18 cellular contexts compared by ENCODE assay signal in the genomic region with DNA sequence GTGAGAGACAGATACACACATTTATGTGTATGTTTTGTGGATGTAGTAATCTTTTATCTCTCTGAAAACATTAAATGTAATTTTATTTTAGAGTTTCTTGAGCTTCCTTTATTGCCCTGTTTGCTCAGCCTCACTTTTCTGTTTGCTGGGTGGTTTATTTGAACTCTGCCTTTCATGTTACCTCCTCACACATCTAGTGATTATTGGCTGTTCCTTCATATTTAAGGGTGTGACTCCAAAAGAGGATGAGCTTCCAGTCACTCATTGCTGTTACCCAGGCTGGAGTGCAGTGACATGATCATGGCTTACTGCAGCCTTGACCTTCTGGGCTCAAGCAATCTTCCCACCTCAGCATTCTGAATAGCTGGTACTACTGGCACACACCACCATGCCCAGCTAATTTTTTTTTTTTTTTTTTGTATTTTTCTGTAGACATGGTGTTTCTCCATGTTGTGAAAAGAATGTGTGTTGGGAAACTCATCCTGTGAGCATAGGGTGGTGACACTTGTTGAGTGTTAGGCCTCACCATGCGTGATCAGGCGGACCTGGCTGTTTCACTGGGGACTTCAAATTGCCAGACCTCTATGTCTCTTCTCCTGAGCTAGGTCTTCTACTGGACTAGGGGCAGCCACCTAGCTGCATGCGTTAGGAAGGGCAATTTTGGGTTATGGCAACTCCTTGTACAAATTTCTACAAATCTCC. TPM values are rescaled to one million over a fixed set of nuclear protein-coding genes. Genes with fewer than 3 reads are reported as not detected.
DNase-seq lines count a peak whose midpoint lies in the region; ATAC-seq and TF ChIP-seq lines count a peak whose summit lies in the region.
"Had no signal": no experiment of that assay in that cellular context is flagged by ENCODE, and none has a peak within 500 bp of the region (broad histone marks: within the 10 kb centered on the region; RNA-seq: fewer than 3 reads in every experiment).

No MANE protein-coding gene starts in this region.

- H3K27me3 ChIP-seq in brain microvascular endothelial cell (replicated peaks) (no peaks in the 10 kb centered on the region), neutrophil (no peaks in the 10 kb centered on the region)
- H3K27me3 ChIP-seq: BE2C had no signal

- no peak overlapping the region for H3K27ac ChIP-seq in brain microvascular endothelial cell
- H3K27ac ChIP-seq in neutrophil: peak overlapping the region; percentile 24
- no peak overlapping the region for H3K27ac ChIP-seq in OCI-LY7 (ENCODE audit: low read depth, low read length, poor library complexity, severe bottlenecking)

- H3K9me3 Mint-ChIP-seq in activated naive CD8-positive, alpha-beta T cell treated with anti-CD3 and anti-CD28 coated beads for 36 hours: no peaks in the 10 kb centered on the region
- H3K9me3 Mint-ChIP-seq in activated naive CD8-positive, alpha-beta T cell treated with anti-CD3 and anti-CD28 coated beads, Interleukin-2, amount 50 U/mL, for 24 hours: no peaks in the 10 kb centered on the region
- H3K9me3 Mint-ChIP-seq: IgD-negative memory B cell had no signal

- peaks cover 9% of the 10 kb centered on the region for H3K36me3 ChIP-seq in brain microvascular endothelial cell (replicated peaks)
- peaks cover 27% of the 10 kb centered on the region for H3K36me3 ChIP-seq in neutrophil
- peaks cover 50% of the 10 kb centered on the region for H3K36me3 ChIP-seq in OCI-LY7 (ENCODE audit: insufficient read depth, low read length)
- H3K36me3 ChIP-seq: BE2C had no signal

- POLR2A ChIA-PET in OCI-LY7 (lab: Charles Lee): interaction anchor here (0.7 kb wide), 1 partner anchor 400 kb away, joined by 3 read pairs; no protein-coding TSS in a partner anchor

- H3K4me1 ChIP-seq in neutrophil (ENCODE audit: control insufficient read depth in 1 of 2, insufficient read depth in 1 of 2, low read depth in 1 of 2, low read length in 1 of 2): peaks cover 9 to 10% of the 10 kb centered on the region in 2 experiments
- no peaks in the 10 kb centered on the region for H3K4me1 ChIP-seq in OCI-LY7 (ENCODE audit: insufficient read depth, low read length, poor library complexity, severe bottlenecking)
- H3K4me1 ChIP-seq: BE2C, Caco-2 had no signal

- no peaks in the 10 kb centered on the region for H3K9me2 ChIP-seq in OCI-LY7 (ENCODE audit: insufficient read depth, low read length)

- peaks cover 11% of the 10 kb centered on the region for H3K36me3 Mint-ChIP-seq in activated naive CD8-positive, alpha-beta T cell treated with anti-CD3 and anti-CD28 coated beads for 36 hours
- peaks cover 30% of the 10 kb centered on the region for H3K36me3 Mint-ChIP-seq in activated naive CD8-positive, alpha-beta T cell treated with anti-CD3 and anti-CD28 coated beads, Interleukin-2, amount 50 U/mL, for 24 hours (ENCODE audit: low read depth)

- no peak for DNase-seq in activated naive CD8-positive, alpha-beta T cell treated with anti-CD3 and anti-CD28 coated beads for 36 hours
- no peak for DNase-seq in activated naive CD8-positive, alpha-beta T cell treated with anti-CD3 and anti-CD28 coated beads, Interleukin-2, amount 50 U/mL, for 24 hours
- DNase-seq in brain microvascular endothelial cell (no peak), left colon (no peak), midbrain (lab: John Stamatoyannopoulos, UW) (no peak), OCI-LY7 (ENCODE audit: low spot score) (no peak)
- DNase-seq: ACHN; BE2C; C1 segment of cervical spinal cord; Caco-2; CD4-positive, CD25-positive, alpha-beta regulatory T cell; GOT3; H7 had no signal

- no TSS peak for BruUV-seq in OCI-LY7 (replicated peaks; lab: Mats Ljungman, UMichigan)

- H4K20me1 ChIP-seq in OCI-LY7 (ENCODE audit: insufficient read depth, low read length): no peaks in the 10 kb centered on the region

- in situ Hi-C loops in brain microvascular endothelial cell (cut with HindIII; ENCODE audit: low pct_ligation_motif_present, low sequenced_read_pairs): no loop called here

- H3K4me2 ChIP-seq in OCI-LY7 (ENCODE audit: low read length): no peak overlapping the region

- intact Hi-C loops in left colon (cut with DNase I, micrococcal nuclease) (no loop called here), OCI-LY7 (cut with micrococcal nuclease; ENCODE audit: unreplicated experiment) (no loop called here)

- H3K79me2 ChIP-seq in OCI-LY7 (ENCODE audit: insufficient read depth, low read depth, low read length): no peaks in the 10 kb centered on the region

- H3K4me3 ChIP-seq in brain microvascular endothelial cell (ENCODE audit: low read depth, low read length) (no peak overlapping the region), neutrophil (ENCODE audit: low read depth in 1 of 2, low read length in 1 of 2) (no peak overlapping the region), OCI-LY7 (ENCODE audit: low read depth, low read length, poor library complexity, severe bottlenecking) (no peak overlapping the region)

- peaks cover 11% of the 10 kb centered on the region for H3K4me1 Mint-ChIP-seq in activated naive CD8-positive, alpha-beta T cell treated with anti-CD3 and anti-CD28 coated beads for 36 hours
- peaks cover 8% of the 10 kb centered on the region for H3K4me1 Mint-ChIP-seq in activated naive CD8-positive, alpha-beta T cell treated with anti-CD3 and anti-CD28 coated beads, Interleukin-2, amount 50 U/mL, for 24 hours

- H2AFZ ChIP-seq in OCI-LY7 (ENCODE audit: low read length): no peak overlapping the region

- H3K27me3 Mint-ChIP-seq in activated naive CD8-positive, alpha-beta T cell treated with anti-CD3 and anti-CD28 coated beads for 36 hours: no peaks in the 10 kb centered on the region
- H3K27me3 Mint-ChIP-seq in activated naive CD8-positive, alpha-beta T cell treated with anti-CD3 and anti-CD28 coated beads, Interleukin-2, amount 50 U/mL, for 24 hours: no peaks in the 10 kb centered on the region
- H3K27me3 Mint-ChIP-seq: CD4-positive, CD25-positive, alpha-beta regulatory T cell; IgD-negative memory B cell had no signal

- ATAC-seq in activated naive CD8-positive, alpha-beta T cell treated with anti-CD3 and anti-CD28 coated beads, Interleukin-2, amount 50 U/mL, for 24 hours: no peak
- ATAC-seq in left colon (peak; percentile 94), GM18867 (IDR thresholded peaks at IDR 0.05; ENCODE audit: unreplicated experiment) (no peak)
- ATAC-seq: HCT116, HepG2 had no signal

- no peak overlapping the region for H3K4me3 Mint-ChIP-seq in activated naive CD8-positive, alpha-beta T cell treated with anti-CD3 and anti-CD28 coated beads for 36 hours
- H3K4me3 Mint-ChIP-seq in activated naive CD8-positive, alpha-beta T cell treated with anti-CD3 and anti-CD28 coated beads, Interleukin-2, amount 50 U/mL, for 24 hours: no peak overlapping the region
- H3K4me3 Mint-ChIP-seq: IgD-negative memory B cell had no signal

- TF ChIP-seq CTCF in brain microvascular endothelial cell (IDR thresholded peaks at IDR 0.05; ENCODE audit: low read depth, low read length, missing control alignments): peak; percentile 4
- no peak for TF ChIP-seq CTCF in neutrophil (IDR thresholded peaks at IDR 0.05)
- no peak for TF ChIP-seq CTCF in OCI-LY7 (conservative IDR thresholded peaks at IDR 0.05; ENCODE audit: low read length)

- CTCF ChIA-PET in OCI-LY7 (lab: Charles Lee; ENCODE audit: unreplicated experiment): no interaction called here

- H3K27ac Mint-ChIP-seq in activated naive CD8-positive, alpha-beta T cell treated with anti-CD3 and anti-CD28 coated beads for 36 hours: peak overlapping the region; percentile 22
- H3K27ac Mint-ChIP-seq in activated naive CD8-positive, alpha-beta T cell treated with anti-CD3 and anti-CD28 coated beads, Interleukin-2, amount 50 U/mL, for 24 hours: no peak overlapping the region

- no peaks in the 10 kb centered on the region for H3K9me3 ChIP-seq in neutrophil
- H3K9me3 ChIP-seq in OCI-LY7 (ENCODE audit: low read length): no peaks in the 10 kb centered on the region
- H3K9me3 ChIP-seq: BE2C, Caco-2 had no signal

RNA-seq across cellular contexts. Expression of a gene that starts 37.8 kb away (rescaled TPM):
- total RNA-seq in activated naive CD8-positive, alpha-beta T cell treated with anti-CD3 and anti-CD28 coated beads for 36 hours: 10 to 100 TPM; 44.9 to 47.0 TPM
- total RNA-seq in left colon: 10 to 100 TPM; 46.8 to 58.5 TPM
- 15.9 and 17.0 TPM in 2 replicates for total RNA-seq in OCI-LY7 (2014; rRNA removed; shearing (Covaris generic))
- total RNA-seq in OCI-LY7 (2022): 49.8 and 49.9 TPM in 2 replicates
